19 cellular contexts compared by ENCODE assay signal in the genomic region with DNA sequence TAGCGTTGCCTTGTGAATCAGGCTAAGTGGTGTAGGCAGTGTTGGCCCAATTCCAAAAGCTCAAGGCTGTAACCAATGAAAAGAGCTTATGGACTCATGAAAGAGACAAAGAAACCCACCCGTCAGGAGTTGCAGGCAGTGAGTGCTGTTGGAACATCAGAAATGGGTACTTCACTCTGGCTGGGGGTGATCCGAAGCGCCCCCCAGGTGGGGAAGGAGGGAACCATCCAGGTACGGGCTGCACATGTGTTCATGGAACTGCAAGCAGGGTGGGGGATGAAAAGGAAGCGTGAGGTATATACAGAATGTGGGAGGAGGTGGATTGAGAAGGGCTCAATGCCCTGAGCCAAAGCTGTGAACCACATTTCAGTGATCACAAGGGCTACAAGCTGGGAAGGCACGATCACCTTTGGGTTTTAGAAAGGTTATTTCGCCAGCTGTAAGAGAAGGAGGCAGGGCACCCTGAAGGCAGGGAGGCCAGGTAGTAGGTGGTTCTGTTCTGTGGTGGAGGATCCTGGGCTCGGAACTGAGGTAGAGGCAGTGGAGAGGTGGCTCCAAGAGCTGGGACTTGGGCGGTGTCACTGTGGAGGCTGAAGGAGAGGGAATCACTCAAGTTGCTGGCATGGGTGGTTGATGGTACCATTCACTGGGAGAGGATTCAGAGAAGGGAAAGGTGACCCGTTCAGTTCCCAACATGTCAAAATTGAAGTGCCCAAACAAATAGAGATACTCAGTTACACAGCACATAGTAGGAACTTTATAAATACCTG.
"Had no signal": no experiment of that assay in that cellular context is flagged by ENCODE, and none has a peak within 500 bp of the region (broad histone marks: within the 10 kb centered on the region; RNA-seq: fewer than 3 reads in every experiment).

No MANE protein-coding gene starts in this region.

- H3K9me3 ChIP-seq: colonic mucosa, gastroesophageal sphincter, transverse colon had no signal

- H3K4me1 ChIP-seq: colonic mucosa, gastroesophageal sphincter, transverse colon had no signal

- H3K9me3 Mint-ChIP-seq: nephron had no signal

- H3K27ac ChIP-seq: colonic mucosa, dorsolateral prefrontal cortex, gastroesophageal sphincter, transverse colon, WERI-Rb-1 had no signal

- H3K36me3 Mint-ChIP-seq: activated naive CD8-positive, alpha-beta T cell treated with anti-CD3 and anti-CD28 coated beads for 36 hours had no signal

- H3K36me3 ChIP-seq: colonic mucosa, gastroesophageal sphincter, transverse colon, WERI-Rb-1 had no signal

- H3K4me3 Mint-ChIP-seq: activated CD8-positive, alpha-beta T cell treated with anti-CD3 and anti-CD28 coated beads, Interleukin-2, amount 10 ng/mL, durations not matched to agents 7 days and 5 days; activated naive CD8-positive, alpha-beta T cell treated with anti-CD3 and anti-CD28 coated beads for 36 hours; activated T-cell treated with anti-CD3 and anti-CD28 coated beads, Interleukin-2, amount 50 U/mL, for 24 hours; activated T-helper 17 cell treated with anti-CD3 and anti-CD28 coated beads, Interleukin-2, amount 50 U/mL, for 72 hours; nephron; stimulated activated naive B cell treated with anti-CD40 and anti-IgM and Interleukin-4, amounts not matched to agents 10 μg/mL and 1 μg/mL and 100 μg/mL, for 72 hours had no signal

- ATAC-seq: activated CD8-positive, alpha-beta T cell treated with anti-CD3 and anti-CD28 coated beads, Interleukin-2, amount 10 ng/mL, durations not matched to agents 7 days and 5 days; activated T-helper 17 cell treated with anti-CD3 and anti-CD28 coated beads, Interleukin-2, amount 50 U/mL, for 72 hours; gastroesophageal sphincter; stimulated activated naive B cell treated with anti-CD40 and anti-IgM and Interleukin-4, amounts not matched to agents 10 μg/mL and 1 μg/mL and 100 μg/mL, for 72 hours had no signal

- H3K4me3 ChIP-seq: colonic mucosa, dorsolateral prefrontal cortex, gastroesophageal sphincter, transverse colon had no signal

- H3K4me1 Mint-ChIP-seq: activated naive CD8-positive, alpha-beta T cell treated with anti-CD3 and anti-CD28 coated beads for 36 hours; activated T-helper 17 cell treated with anti-CD3 and anti-CD28 coated beads, Interleukin-2, amount 50 U/mL, for 72 hours; stimulated activated naive B cell treated with anti-CD40 and anti-IgM and Interleukin-4, amounts not matched to agents 10 μg/mL and 1 μg/mL and 100 μg/mL, for 72 hours had no signal

- DNase-seq: activated CD4-positive, alpha-beta T cell treated with anti-CD3 and anti-CD28 coated beads for 1 hour; activated CD4-positive, alpha-beta T cell treated with anti-CD3 and anti-CD28 coated beads, Interleukin-2, amount 50 U/mL, for 1 hour; activated CD8-positive, alpha-beta T cell treated with anti-CD3 and anti-CD28 coated beads, Interleukin-2, amount 10 ng/mL, durations not matched to agents 7 days and 5 days; activated naive CD8-positive, alpha-beta T cell treated with anti-CD3 and anti-CD28 coated beads for 36 hours; activated T-cell treated with anti-CD3 and anti-CD28 coated beads, Interleukin-2, amount 50 U/mL, for 24 hours; colonic mucosa; dorsolateral prefrontal cortex; hypothalamus; midbrain; retina; stimulated activated CD4-positive, alpha-beta T cell treated with anti-CD3 and anti-CD28 coated beads, Interleukin-2, amount 100 ng/mL, for 48 hours; stimulated activated CD8-positive, alpha-beta memory T cell treated with anti-CD3 and anti-CD28 coated beads, Interleukin-4, amount 100 ng/mL, for 48 hours; stimulated activated naive B cell treated with anti-CD40 and anti-IgM and Interleukin-4, amounts not matched to agents 10 μg/mL and 1 μg/mL and 100 μg/mL, for 72 hours; transverse colon; WERI-Rb-1 had no signal

- H3K27me3 ChIP-seq: colonic mucosa, dorsolateral prefrontal cortex, transverse colon had no signal

- H3K27ac Mint-ChIP-seq: activated CD8-positive, alpha-beta T cell treated with anti-CD3 and anti-CD28 coated beads, Interleukin-2, amount 10 ng/mL, durations not matched to agents 7 days and 5 days; activated naive CD8-positive, alpha-beta T cell treated with anti-CD3 and anti-CD28 coated beads for 36 hours; activated T-cell treated with anti-CD3 and anti-CD28 coated beads, Interleukin-2, amount 50 U/mL, for 24 hours; activated T-helper 17 cell treated with anti-CD3 and anti-CD28 coated beads, Interleukin-2, amount 50 U/mL, for 72 hours; nephron; progenitor cell of endocrine pancreas; stimulated activated naive B cell treated with anti-CD40 and anti-IgM and Interleukin-4, amounts not matched to agents 10 μg/mL and 1 μg/mL and 100 μg/mL, for 72 hours had no signal

- H3K27me3 Mint-ChIP-seq: activated naive CD8-positive, alpha-beta T cell treated with anti-CD3 and anti-CD28 coated beads for 36 hours had no signal
